ENCODE assay signal across 8 cellular contexts in the genomic region with DNA sequence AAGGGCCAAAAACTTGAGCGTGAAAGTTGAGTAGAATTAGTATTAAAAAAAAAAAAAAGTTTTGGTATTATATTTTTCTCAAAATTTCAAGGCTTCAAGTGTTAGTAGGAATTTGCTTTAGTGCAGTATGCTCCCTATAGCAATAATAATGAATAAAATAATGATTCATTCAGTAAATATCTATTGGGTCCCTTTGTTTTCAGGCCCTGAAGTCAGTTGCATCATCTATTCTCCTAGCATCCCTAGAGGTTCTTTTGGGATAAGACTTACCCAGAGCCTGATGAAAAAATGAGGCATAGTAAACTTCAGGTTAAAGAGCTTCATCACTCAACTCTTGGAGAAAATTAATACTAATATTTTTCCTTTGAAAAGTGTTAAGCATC. TPM values are rescaled to one million over a fixed set of nuclear protein-coding genes. Genes with fewer than 3 reads are reported as not detected.
DNase-seq lines count a peak whose midpoint lies in the region; ATAC-seq and TF ChIP-seq lines count a peak whose summit lies in the region.

No MANE protein-coding gene starts in this region.

- no peaks in the 10 kb centered on the region for H3K9me3 ChIP-seq in tibial nerve

- TF ChIP-seq EP300 in tibial nerve (IDR thresholded peaks at IDR 0.05), result no peak

- no peaks in the 10 kb centered on the region for H3K27me3 Mint-ChIP-seq in activated naive CD4-positive, alpha-beta T cell treated with anti-CD3 and anti-CD28 coated beads, Interleukin-2, amount 10 ng/mL, durations not matched to agents 7 days and 5 days
- no peaks in the 10 kb centered on the region for H3K27me3 Mint-ChIP-seq in activated T-helper 17 cell treated with anti-CD3 and anti-CD28 coated beads, Interleukin-2, amount 50 U/mL, for 72 hours

- TF ChIP-seq POLR2A in tibial nerve (IDR thresholded peaks at IDR 0.05), result no peak

- H3K36me3 ChIP-seq in tibial nerve, result no peaks in the 10 kb centered on the region

- H3K27ac ChIP-seq in tibial nerve, result peak overlapping the region in 1 of 4 donors; percentile 79

- H3K4me3 Mint-ChIP-seq in activated naive CD4-positive, alpha-beta T cell treated with anti-CD3 and anti-CD28 coated beads, Interleukin-2, amount 10 ng/mL, durations not matched to agents 7 days and 5 days, result peak overlapping the region; percentile 97
- peak overlapping the region; percentile 89 for H3K4me3 Mint-ChIP-seq in activated T-helper 17 cell treated with anti-CD3 and anti-CD28 coated beads, Interleukin-2, amount 50 U/mL, for 72 hours

- no peak for TF ChIP-seq CTCF in tibial nerve (IDR thresholded peaks at IDR 0.05)

- WGBS in tibial nerve, 2 donors, result 6 to 16% methylated on average over 1 of the region's 1 CpG

- peak overlapping the region in 3 of 4 donors; percentile 51 to 80 (median 77) for H3K4me3 ChIP-seq in tibial nerve

- CTCF ChIA-PET in activated naive CD4-positive, alpha-beta T cell treated with anti-CD3 and anti-CD28 coated beads, Interleukin-2, amount 10 ng/mL, durations not matched to agents 7 days and 5 days (lab: Charles Lee), result interaction anchor here (0.6 to 2.3 kb wide), 3 partner anchors 20 to 196 kb away, joined by 3 to 14 read pairs (median 8); no protein-coding TSS in a partner anchor

- no peak for DNase-seq in activated naive CD4-positive, alpha-beta T cell treated with anti-CD3 and anti-CD28 coated beads, Interleukin-2, amount 10 ng/mL, durations not matched to agents 7 days and 5 days
- no peak for DNase-seq in activated naive CD4-positive, alpha-beta T cell treated with anti-CD3 and anti-CD28 coated beads, Interleukin-2, amount 50 U/mL, for 16 hours
- peak; percentile 44 for DNase-seq in iris pigment epithelial cell (ENCODE audit: low read depth)
- DNase-seq in tibial nerve (ENCODE audit: low spot score in 2 of 2), result no peak
- DNase-seq in ureter (ENCODE audit: low spot score), result no peak
- DNase-seq in stimulated activated CD4-positive, alpha-beta T cell treated with anti-CD3 and anti-CD28 coated beads, Interleukin-4, amount 100 ng/mL, for 24 hours, result no peak

- H3K4me1 ChIP-seq in tibial nerve, result peaks cover 0 to 32% (median 13%) of the 10 kb centered on the region in 4 donors

- peak overlapping the region; percentile 86 for H3K27ac Mint-ChIP-seq in activated naive CD4-positive, alpha-beta T cell treated with anti-CD3 and anti-CD28 coated beads, Interleukin-2, amount 10 ng/mL, durations not matched to agents 7 days and 5 days
- H3K27ac Mint-ChIP-seq in activated T-helper 17 cell treated with anti-CD3 and anti-CD28 coated beads, Interleukin-2, amount 50 U/mL, for 72 hours, result no peak overlapping the region

- H3K27me3 ChIP-seq in tibial nerve, result no peaks in the 10 kb centered on the region

- no peaks in the 10 kb centered on the region for H3K9me3 Mint-ChIP-seq in activated naive CD4-positive, alpha-beta T cell treated with anti-CD3 and anti-CD28 coated beads, Interleukin-2, amount 10 ng/mL, durations not matched to agents 7 days and 5 days
- H3K9me3 Mint-ChIP-seq in activated T-helper 17 cell treated with anti-CD3 and anti-CD28 coated beads, Interleukin-2, amount 50 U/mL, for 72 hours, result no peaks in the 10 kb centered on the region

- H3K36me3 Mint-ChIP-seq in activated naive CD4-positive, alpha-beta T cell treated with anti-CD3 and anti-CD28 coated beads, Interleukin-2, amount 10 ng/mL, durations not matched to agents 7 days and 5 days, result peaks cover 2% of the 10 kb centered on the region
- H3K36me3 Mint-ChIP-seq in activated T-helper 17 cell treated with anti-CD3 and anti-CD28 coated beads, Interleukin-2, amount 50 U/mL, for 72 hours (ENCODE audit: low read depth), result peaks cover 4% of the 10 kb centered on the region

- H3K4me1 Mint-ChIP-seq in activated naive CD4-positive, alpha-beta T cell treated with anti-CD3 and anti-CD28 coated beads, Interleukin-2, amount 10 ng/mL, durations not matched to agents 7 days and 5 days, result peaks cover 44% of the 10 kb centered on the region
- peaks cover 6% of the 10 kb centered on the region for H3K4me1 Mint-ChIP-seq in activated T-helper 17 cell treated with anti-CD3 and anti-CD28 coated beads, Interleukin-2, amount 50 U/mL, for 72 hours

- ATAC-seq in activated T-helper 17 cell treated with anti-CD3 and anti-CD28 coated beads, Interleukin-2, amount 50 U/mL, for 72 hours (replicated peaks), result no peak
- no peak for ATAC-seq in GM21825 (IDR thresholded peaks at IDR 0.05; ENCODE audit: unreplicated experiment)

RNA-seq across cellular contexts. Expression of a gene that starts 1.1 kb away (rescaled TPM):
- 10 to 100 TPM; 48.9 to 67.2 TPM for total RNA-seq in activated T-helper 17 cell treated with anti-CD3 and anti-CD28 coated beads, Interleukin-2, amount 50 U/mL, for 72 hours
- total RNA-seq in tibial nerve, result 10 to 100 TPM; 16.5 to 34.5 (median 27.0) TPM
- total RNA-seq in ureter, result 44.4 TPM

RNA-seq across cellular contexts. Expression of a gene that starts 20.3 kb away (rescaled TPM):
- 10 to 100 TPM; 59.8 to 64.0 TPM for total RNA-seq in activated T-helper 17 cell treated with anti-CD3 and anti-CD28 coated beads, Interleukin-2, amount 50 U/mL, for 72 hours
- 10 to 100 TPM; 13.9 to 25.8 (median 17.8) TPM for total RNA-seq in tibial nerve
- total RNA-seq in ureter, result 31.2 TPM

RNA-seq across cellular contexts. Expression of a gene that starts 51.5 kb away (rescaled TPM):
- total RNA-seq in activated T-helper 17 cell treated with anti-CD3 and anti-CD28 coated beads, Interleukin-2, amount 50 U/mL, for 72 hours, result 10 to 100 TPM; 12.3 to 12.6 TPM
- total RNA-seq in tibial nerve (1 to 10 TPM; 5.2 to 6.9 (median 6.1) TPM), ureter (7.8 TPM)
